ENCODE assay signal across 5 cellular contexts in genomic region chr16:3055734-3056115, GRCh38. TPM values are rescaled to one million over a fixed set of nuclear protein-coding genes. Genes with fewer than 3 reads are reported as not detected.
"Had no signal": no experiment of that assay in that cellular context is flagged by ENCODE, and none has a peak within 500 bp of the region (broad histone marks: within the 10 kb centered on the region; RNA-seq: fewer than 3 reads in every experiment).

No MANE protein-coding gene starts in this region.

RNA-seq across cellular contexts. Expression of gene BICDL2, which starts 19.0 kb away (rescaled TPM):
- total RNA-seq: cerebellum, endothelial cell of umbilical vein, heart right ventricle, left ventricle myocardium superior, SJSA1 had no signal
- polyA plus RNA-seq: endothelial cell of umbilical vein had no signal
